8 cellular contexts compared by ENCODE assay signal in the genomic region with DNA sequence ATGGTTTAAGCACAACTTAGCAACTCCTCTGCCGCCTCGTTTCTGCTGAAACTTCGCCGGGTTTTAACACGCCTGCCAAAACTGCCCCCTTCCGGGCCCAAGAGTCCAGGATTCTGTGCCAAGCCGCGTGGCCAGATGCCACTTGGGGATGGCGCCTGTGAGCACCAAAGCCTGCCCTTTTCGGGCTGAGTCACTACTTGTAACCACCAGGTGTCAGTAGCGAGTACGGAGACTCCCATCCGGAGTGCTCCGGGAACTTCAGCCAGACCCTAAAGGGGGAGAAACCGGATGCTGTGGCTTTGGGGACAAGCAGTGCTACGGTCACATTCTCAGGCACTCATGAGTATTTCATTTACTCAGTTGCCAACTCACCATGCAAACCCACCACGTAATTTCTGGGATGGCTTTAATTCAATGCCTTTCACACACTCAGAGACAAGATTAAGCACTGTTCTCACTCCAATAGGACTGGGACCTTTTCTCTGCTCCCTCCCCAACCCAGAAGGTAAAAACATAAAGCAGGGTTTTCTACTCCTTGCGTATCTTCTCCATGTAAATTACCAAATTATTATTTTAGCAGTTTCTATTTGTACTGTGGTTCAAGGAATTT. TPM values are rescaled to one million over a fixed set of nuclear protein-coding genes. Genes with fewer than 3 reads are reported as not detected.
DNase-seq lines count a peak whose midpoint lies in the region; ATAC-seq and TF ChIP-seq lines count a peak whose summit lies in the region.

No MANE protein-coding gene starts in this region.

- 6 to 7% methylated on average over 15 to 18 of the region's 18 CpGs for WGBS in body of pancreas, 2 donors
- WGBS in smooth muscle cell (ENCODE audit: low lambda C conversion rate), result 19% methylated on average over 18 of the region's 18 CpGs

- DNase-seq in GM03348 (ENCODE audit: low spot score) (peak; percentile 89), GOT3 (lab: John Stamatoyannopoulos, UW) (peak; percentile 42), LoVo (ENCODE audit: low spot score) (peak; percentile 76), T1000 (lab: John Stamatoyannopoulos, UW) (peak; percentile 67), body of pancreas (peak; percentile 77 to 83 (median 80)), iPS-NIHi11 (ENCODE audit: low spot score) (peak; percentile 76), smooth muscle cell (lab: John Stamatoyannopoulos, UW; ENCODE audit: unreplicated experiment) (peak; percentile 21)

- H3K4me3 ChIP-seq in body of pancreas, result no peak overlapping the region
- no peak overlapping the region for H3K4me3 ChIP-seq in smooth muscle cell

- ATAC-seq in body of pancreas (peak; percentile 54), GM21786 (IDR thresholded peaks at IDR 0.05; ENCODE audit: unreplicated experiment) (no peak)

- TF ChIP-seq POLR2A in body of pancreas (IDR thresholded peaks at IDR 0.05), result no peak

- H3K27me3 ChIP-seq in body of pancreas, result peaks cover 0 to 12% of the 10 kb centered on the region in 2 donors
- no peaks in the 10 kb centered on the region for H3K27me3 ChIP-seq in smooth muscle cell (ENCODE audit: low read depth)

- peaks cover 39% of the 10 kb centered on the region for H3K79me2 ChIP-seq in smooth muscle cell (ENCODE audit: low read depth)

- H3K36me3 ChIP-seq in body of pancreas (replicated peaks in 1 of 2; ENCODE audit: insufficient read depth in 1 of 2, low read depth in 2 of 2) (no peaks in the 10 kb centered on the region), smooth muscle cell (ENCODE audit: low read depth) (no peaks in the 10 kb centered on the region)

- H4K20me1 ChIP-seq in smooth muscle cell (ENCODE audit: low read depth), result peaks cover 5% of the 10 kb centered on the region

- peaks cover 4% of the 10 kb centered on the region for H3F3A ChIP-seq in smooth muscle cell (ENCODE audit: low read depth)

- no peaks in the 10 kb centered on the region for H3K9me3 ChIP-seq in body of pancreas
- no peaks in the 10 kb centered on the region for H3K9me3 ChIP-seq in smooth muscle cell (replicated peaks; ENCODE audit: low read depth)

- H3K4me2 ChIP-seq in smooth muscle cell, result peak overlapping the region; percentile 69

- H2AFZ ChIP-seq in smooth muscle cell (ENCODE audit: low read depth), result no peak overlapping the region

- H3K4me1 ChIP-seq in body of pancreas (peaks cover 33% of the 10 kb centered on the region), smooth muscle cell (ENCODE audit: low read depth) (peaks cover 6% of the 10 kb centered on the region)

- no peak overlapping the region for H3K9ac ChIP-seq in smooth muscle cell (ENCODE audit: low read depth)

- H3K27ac ChIP-seq in body of pancreas (no peak overlapping the region), smooth muscle cell (ENCODE audit: low read depth) (peak overlapping the region; percentile 65)

- intact Hi-C loops in body of pancreas (cut with DNase I), result loop anchor here (10.0 kb wide), 1 partner anchor 247 kb away; no protein-coding TSS in a partner anchor

- TF ChIP-seq CTCF in body of pancreas (IDR thresholded peaks at IDR 0.05) (peak; percentile 68 to 82 (median 79)), smooth muscle cell (IDR thresholded peaks at IDR 0.05; ENCODE audit: borderline replicate concordance, insufficient read depth, poor library complexity, severe bottlenecking) (peak; percentile 87)

RNA-seq across cellular contexts. Expression of a gene that starts 7.7 kb away (rescaled TPM):
- total RNA-seq in body of pancreas (10 to 100 TPM; 23.1 to 53.1 TPM), smooth muscle cell (39.6 and 51.5 TPM in 2 replicates)
- 59.9 and 69.5 TPM in 2 replicates for polyA plus RNA-seq in smooth muscle cell

Comparison
In these comparisons a context has a peak if more than half of its experiments do, and no peak if none do; other contexts are left out.
1. DNase-seq: peak in every context shown above with its lines; median percentile 89 in GM03348; 80 in body of pancreas; 76 in LoVo; 76 in iPS-NIHi11; 67 in T1000; 42 in GOT3; 21 in smooth muscle cell.